ENCODE assay signal across 24 cellular contexts in genomic region chr1:52518962-52519361, GRCh38. TPM values are rescaled to one million over a fixed set of nuclear protein-coding genes. Genes with fewer than 3 reads are reported as not detected.
DNase-seq lines count a peak whose midpoint lies in the region; ATAC-seq and TF ChIP-seq lines count a peak whose summit lies in the region.
"Had no signal": no experiment of that assay in that cellular context is flagged by ENCODE, and none has a peak within 500 bp of the region (broad histone marks: within the 10 kb centered on the region; RNA-seq: fewer than 3 reads in every experiment).

No MANE protein-coding gene starts in this region.

- no peaks in the 10 kb centered on the region for H3K4me1 ChIP-seq in SK-N-SH (ENCODE audit: control insufficient read depth in 1 of 2, insufficient read depth in 2 of 2, low read depth in 1 of 2, low read length in 1 of 2)
- H3K4me1 ChIP-seq: A549, Caco-2 had no signal

- TF ChIP-seq CTCF in epithelial cell of esophagus (IDR thresholded peaks at IDR 0.05; ENCODE audit: insufficient read depth, low read depth, low read length, missing control alignments), result no peak
- no peak for TF ChIP-seq CTCF in SK-N-SH (IDR thresholded peaks at IDR 0.05)
- no peak for TF ChIP-seq CTCF in brain microvascular endothelial cell (IDR thresholded peaks at IDR 0.05; ENCODE audit: low read depth, low read length, missing control alignments)

- no peaks in the 10 kb centered on the region for H3K9me2 ChIP-seq in SK-N-SH

- no peak for TF ChIP-seq RAD21 in SK-N-SH (IDR thresholded peaks at IDR 0.05; ENCODE audit: low read length)

- TF ChIP-seq EP300 in SK-N-SH (IDR thresholded peaks at IDR 0.05; ENCODE audit: borderline replicate concordance in 1 of 2, low read depth in 1 of 2, low read length in 1 of 2), result no peak

- H3K4me2 ChIP-seq in SK-N-SH, result no peak overlapping the region
- H3K4me2 ChIP-seq: A549; BLaER1 treated with 17β-estradiol and CSF1 and Interleukin-3, amounts not matched to agents 10 nM and 100 nM had no signal

- no peak for DNase-seq in activated T-cell treated with anti-CD3 and anti-CD28 coated beads, Interleukin-2, amount 50 U/mL, for 72 hours
- DNase-seq in activated T-cell treated with anti-CD3 and anti-CD28 coated beads for 4 hours (no peak), T-helper 17 cell (no peak), epithelial cell of esophagus (ENCODE audit: low read depth) (peak; percentile 30), SK-N-SH (no peak), brain microvascular endothelial cell (no peak)
- DNase-seq: AML-193; Caco-2; Calu3; CD4-positive, alpha-beta T cell; CD8-positive, alpha-beta T cell; DMS 273 treated with DMSO at 0.1 percent for 48 hours; DMS153; DMS53; DMS79; DND-41; EL; GDM1 had no signal

- H4K20me1 ChIP-seq in SK-N-SH (ENCODE audit: insufficient read depth), result no peaks in the 10 kb centered on the region

- H3K79me2 ChIP-seq in SK-N-SH (ENCODE audit: insufficient read depth), result peaks cover 25% of the 10 kb centered on the region

- H3F3A ChIP-seq in SK-N-SH (replicated peaks; ENCODE audit: insufficient read depth), result peaks cover 10% of the 10 kb centered on the region

- WGBS in SK-N-SH (ENCODE audit: low lambda C conversion rate), result 99% methylated on average over 2 of the region's 2 CpGs

- no peaks in the 10 kb centered on the region for H3K9me3 Mint-ChIP-seq in activated T-cell treated with anti-CD3 and anti-CD28 coated beads, Interleukin-2, amount 50 U/mL, for 72 hours
- H3K9me3 Mint-ChIP-seq: CD4-positive, alpha-beta T cell; CD8-positive, alpha-beta T cell had no signal

- no peaks in the 10 kb centered on the region for H3K27me3 Mint-ChIP-seq in activated T-cell treated with anti-CD3 and anti-CD28 coated beads, Interleukin-2, amount 50 U/mL, for 72 hours (ENCODE audit: low read depth)
- H3K27me3 Mint-ChIP-seq in T-helper 17 cell, result no peaks in the 10 kb centered on the region
- H3K27me3 Mint-ChIP-seq: B cell; CD4-positive, alpha-beta T cell had no signal

- no peak overlapping the region for H2AFZ ChIP-seq in SK-N-SH (ENCODE audit: low read depth)

- ATAC-seq in activated T-cell treated with anti-CD3 and anti-CD28 coated beads, Interleukin-2, amount 50 U/mL, for 72 hours (replicated peaks in 1 of 2), result no peak
- ATAC-seq in T-helper 17 cell, result no peak
- ATAC-seq: A549; CD8-positive, alpha-beta T cell; GM12878 had no signal

- no peak overlapping the region for H3K4me3 Mint-ChIP-seq in activated T-cell treated with anti-CD3 and anti-CD28 coated beads, Interleukin-2, amount 50 U/mL, for 72 hours
- H3K4me3 Mint-ChIP-seq in T-helper 17 cell, result no peak overlapping the region
- H3K4me3 Mint-ChIP-seq: B cell; CD4-positive, alpha-beta T cell; CD8-positive, alpha-beta T cell had no signal

- H3K36me3 Mint-ChIP-seq in activated T-cell treated with anti-CD3 and anti-CD28 coated beads, Interleukin-2, amount 50 U/mL, for 72 hours (ENCODE audit: insufficient read depth in 2 of 2), result peaks cover 2 to 11% of the 10 kb centered on the region in 2 donors
- H3K36me3 Mint-ChIP-seq in T-helper 17 cell (ENCODE audit: low read depth), result peaks cover 6% of the 10 kb centered on the region

- no peak overlapping the region for H3K27ac ChIP-seq in SK-N-SH (ENCODE audit: low read depth in 2 of 2, low read length in 1 of 2)
- H3K27ac ChIP-seq in brain microvascular endothelial cell, result no peak overlapping the region
- H3K27ac ChIP-seq: 22Rv1; A549; BLaER1 treated with 17β-estradiol and CSF1 and Interleukin-3, amounts not matched to agents 10 nM and 100 nM; C4-2B had no signal

- no peak overlapping the region for H3K9ac ChIP-seq in SK-N-SH
- H3K9ac ChIP-seq: BLaER1 treated with 17β-estradiol and CSF1 and Interleukin-3, amounts not matched to agents 10 nM and 100 nM had no signal

- H3K4me1 Mint-ChIP-seq in activated T-cell treated with anti-CD3 and anti-CD28 coated beads, Interleukin-2, amount 50 U/mL, for 72 hours (ENCODE audit: low read depth), result peaks cover 44% of the 10 kb centered on the region
- peaks cover 21% of the 10 kb centered on the region for H3K4me1 Mint-ChIP-seq in T-helper 17 cell

- peak overlapping the region; percentile 69 for H3K27ac Mint-ChIP-seq in activated T-cell treated with anti-CD3 and anti-CD28 coated beads, Interleukin-2, amount 50 U/mL, for 72 hours
- peak overlapping the region; percentile 16 for H3K27ac Mint-ChIP-seq in T-helper 17 cell
- H3K27ac Mint-ChIP-seq: B cell; CD4-positive, alpha-beta T cell; CD8-positive, alpha-beta T cell had no signal

- in situ Hi-C loops in brain microvascular endothelial cell (cut with HindIII; ENCODE audit: low pct_ligation_motif_present, low sequenced_read_pairs), result no loop called here

- no peak overlapping the region for H3K4me3 ChIP-seq in epithelial cell of esophagus (ENCODE audit: low read length)
- H3K4me3 ChIP-seq in SK-N-SH (ENCODE audit: low read depth in 2 of 2, low read length in 1 of 2), result no peak overlapping the region
- no peak overlapping the region for H3K4me3 ChIP-seq in brain microvascular endothelial cell (ENCODE audit: low read depth, low read length)
- H3K4me3 ChIP-seq: A549; BLaER1 treated with 17β-estradiol and CSF1 and Interleukin-3, amounts not matched to agents 10 nM and 100 nM; GM12878 had no signal

- H3K36me3 ChIP-seq in SK-N-SH (replicated peaks in 1 of 2; ENCODE audit: control insufficient read depth in 1 of 2, insufficient read depth in 2 of 2, low read length in 1 of 2) (peaks cover 11 to 37% of the 10 kb centered on the region in 2 experiments), brain microvascular endothelial cell (replicated peaks) (no peaks in the 10 kb centered on the region)

- H3K9me3 ChIP-seq in T-helper 17 cell (ENCODE audit: control insufficient read depth, low read length, poor library complexity, severe bottlenecking) (no peaks in the 10 kb centered on the region), SK-N-SH (no peaks in the 10 kb centered on the region)
- H3K9me3 ChIP-seq: A549; BLaER1 treated with 17β-estradiol and CSF1 and Interleukin-3, amounts not matched to agents 10 nM and 100 nM; Caco-2 had no signal

- H3K27me3 ChIP-seq in SK-N-SH (ENCODE audit: insufficient read depth) (no peaks in the 10 kb centered on the region), brain microvascular endothelial cell (replicated peaks) (no peaks in the 10 kb centered on the region)
- H3K27me3 ChIP-seq: BLaER1 treated with 17β-estradiol and CSF1 and Interleukin-3, amounts not matched to agents 10 nM and 100 nM had no signal

- CTCF ChIA-PET in SK-N-SH (lab: Yijun Ruan, JAX), result no interaction called here

- POLR2A ChIA-PET in SK-N-SH (lab: Yijun Ruan, JAX), result no interaction called here

TF ChIP-seq in SK-N-SH, 30 proteins besides CTCF, POLR2A, EP300 and RAD21:
- no peak for TF ChIP-seq TAF1 (IDR thresholded peaks at IDR 0.05; ENCODE audit: borderline replicate concordance, low read depth, low read length)
- no peak for TF ChIP-seq GATA2 (CRISPR knock-in tag; IDR thresholded peaks at IDR 0.05)
- no peak for TF ChIP-seq NRF1 (IDR thresholded peaks at IDR 0.05; ENCODE audit: low read depth, low read length)
- no peak for TF ChIP-seq TCF12 (IDR thresholded peaks at IDR 0.05)
- TF ChIP-seq PBX3 (IDR thresholded peaks at IDR 0.05), result no peak
- TF ChIP-seq RCOR1 (IDR thresholded peaks at IDR 0.05; ENCODE audit: low read length), result no peak

RNA-seq across cellular contexts. Expression of gene TUT4, which starts 33.9 kb away (rescaled TPM):
- total RNA-seq in activated T-cell treated with anti-CD3 and anti-CD28 coated beads, Interleukin-2, amount 50 U/mL, for 72 hours, result 100 to 1,000 TPM; 108 to 120 TPM
- total RNA-seq in T-helper 17 cell, result 100 to 1,000 TPM; 125 to 136 TPM
- 27.2 and 28.3 TPM in 2 replicates for polyA plus RNA-seq in SK-N-SH (2012; rRNA removed)
- polyA plus RNA-seq in SK-N-SH (2012; cell fraction: cytosol; rRNA removed), result 17.6 and 18.1 TPM in 2 replicates
- 123 and 132 TPM in 2 replicates for polyA plus RNA-seq in SK-N-SH (2012; cell fraction: nucleus; rRNA removed)
